Comparison of ENCODE assay signal across 15 cellular contexts in genomic region chr12:11778703-11779102, GRCh38.
DNase-seq lines count a peak whose midpoint lies in the region; ATAC-seq and TF ChIP-seq lines count a peak whose summit lies in the region.
"Had no signal": no experiment of that assay in that cellular context is flagged by ENCODE, and none has a peak within 500 bp of the region (broad histone marks: within the 10 kb centered on the region; RNA-seq: fewer than 3 reads in every experiment).

No MANE protein-coding gene starts in this region.

- no peaks in the 10 kb centered on the region for H3K9me3 Mint-ChIP-seq in activated T-cell treated with anti-CD3 and anti-CD28 coated beads, Interleukin-2, amount 50 U/mL, for 4 hours
- H3K9me3 Mint-ChIP-seq: neural crest cell had no signal

- H3K36me3 ChIP-seq in stomach, result no peaks in the 10 kb centered on the region

- DNase-seq in activated T-cell treated with anti-CD3 and anti-CD28 coated beads, Interleukin-2, amount 50 U/mL, for 4 hours, result no peak
- DNase-seq in activated T-cell treated with anti-CD3 and anti-CD28 coated beads for 4 hours, result no peak
- DNase-seq in OCI-M1 (lab: John Stamatoyannopoulos, UW), result peak; percentile 60
- no peak for DNase-seq in right cardiac atrium
- no peak for DNase-seq in stomach
- DNase-seq in GM10248 (ENCODE audit: extremely low spot score), result no peak
- no peak for DNase-seq in NCI-H524 treated with DMSO at 0.1 percent for 48 hours (lab: John Stamatoyannopoulos, UW)
- DNase-seq in globus pallidus (ENCODE audit: low spot score), result no peak
- DNase-seq: activated effector memory CD4-positive, alpha-beta T cell treated with Interleukin-2 at 50 U/mL for 16 hours; NCI-H1417; NCI-H748 treated with DMSO at 0.1 percent for 48 hours; SHP77 treated with DMSO at 0.1 percent for 48 hours; small intestine had no signal

- WGBS in right cardiac atrium, result 62% methylated on average over 5 of the region's 5 CpGs
- WGBS in stomach, 5 donors, result 49 to 61% (median 56%) methylated on average over 5 of the region's 5 CpGs

- no peaks in the 10 kb centered on the region for H3K27me3 Mint-ChIP-seq in activated T-cell treated with anti-CD3 and anti-CD28 coated beads, Interleukin-2, amount 50 U/mL, for 4 hours (ENCODE audit: low read depth)

- intact Hi-C loops in right cardiac atrium (cut with DNase I) (no loop called here), stomach (cut with DNase I; ENCODE audit: low total_unique reads) (no loop called here)

- peaks cover 31% of the 10 kb centered on the region for H3K36me3 Mint-ChIP-seq in activated T-cell treated with anti-CD3 and anti-CD28 coated beads, Interleukin-2, amount 50 U/mL, for 4 hours (ENCODE audit: insufficient read depth)

- TF ChIP-seq EP300 in stomach (IDR thresholded peaks at IDR 0.05), result no peak

- CTCF ChIA-PET in GM10248 (lab: Yijun Ruan, JAX), result interaction anchor here (1.1 to 5.5 kb wide), 5 partner anchors 14 to 199 kb away, joined by 3 to 32 read pairs (median 7); no protein-coding TSS in a partner anchor

- H3K4me1 ChIP-seq in right cardiac atrium (ENCODE audit: control insufficient read depth, insufficient read depth, low read length) (peaks cover 11% of the 10 kb centered on the region), stomach (peaks cover 7 to 57% (median 32%) of the 10 kb centered on the region in 4 donors)

- H3K27me3 ChIP-seq in right cardiac atrium (ENCODE audit: control insufficient read depth, insufficient read depth), result no peaks in the 10 kb centered on the region
- no peaks in the 10 kb centered on the region for H3K27me3 ChIP-seq in stomach

- H3K4me3 Mint-ChIP-seq in activated T-cell treated with anti-CD3 and anti-CD28 coated beads, Interleukin-2, amount 50 U/mL, for 4 hours, result no peak overlapping the region
- H3K4me3 Mint-ChIP-seq: neural crest cell had no signal

- H3K9me3 ChIP-seq in right cardiac atrium (ENCODE audit: control insufficient read depth, low read length) (no peaks in the 10 kb centered on the region), stomach (no peaks in the 10 kb centered on the region)

- H3K4me3 ChIP-seq in right cardiac atrium (ENCODE audit: low read length) (no peak overlapping the region), stomach (no peak overlapping the region)

- no peak for TF ChIP-seq CTCF in stomach (IDR thresholded peaks at IDR 0.05)
- no peak for TF ChIP-seq CTCF in GM10248 (IDR thresholded peaks at IDR 0.05; ENCODE audit: control extremely low read depth, extremely low read depth, low read depth, missing control alignments)

- no peak for TF ChIP-seq POLR2A in stomach (IDR thresholded peaks at IDR 0.05)

- H3K4me1 Mint-ChIP-seq in activated T-cell treated with anti-CD3 and anti-CD28 coated beads, Interleukin-2, amount 50 U/mL, for 4 hours (ENCODE audit: low read depth), result peaks cover 61% of the 10 kb centered on the region

- POLR2A ChIA-PET in GM10248 (lab: Yijun Ruan, JAX), result no interaction called here

- H3K27ac ChIP-seq in right cardiac atrium (ENCODE audit: low read length), result peak overlapping the region; percentile 21
- H3K27ac ChIP-seq in stomach, result peak overlapping the region in 4 of 5 donors; percentile 41 to 81 (median 52)
- H3K27ac ChIP-seq: VCaP had no signal

- ATAC-seq in activated T-cell treated with anti-CD3 and anti-CD28 coated beads, Interleukin-2, amount 50 U/mL, for 4 hours, result peak; percentile 16 to 42
- no peak for ATAC-seq in right cardiac atrium

Comparison
In these comparisons a context has a peak if more than half of its experiments do, and no peak if none do; other contexts are left out.
1. ATAC-seq: peak in activated T-cell treated with anti-CD3 and anti-CD28 coated beads, Interleukin-2, amount 50 U/mL, for 4 hours (2 of 2); none in right cardiac atrium (0 of 2).